Comparison of ENCODE assay signal across 1 cellular context in genomic region chr7:75957021-75957736, GRCh38.
A peak's percentile ranks its signal among the peaks of the same experiment; 100 is the strongest.
TF ChIP-seq lines count a peak whose summit lies in the region.

No MANE protein-coding gene starts in this region.

TF ChIP-seq in HEK293, 187 proteins besides CTCF, POLR2A, EP300 and RAD21 (continued from another document):
- TF ChIP-seq PRDM10 (tag by site-specific recombination; IDR thresholded peaks at IDR 0.05) (0 out of 2 replicates have a peak, but pooled peaks have one; percentile 33), HOXA7 (CRISPR knock-in tag; IDR thresholded peaks at IDR 0.05; ENCODE audit: borderline replicate concordance) (no peak), ZNF132 (tag by site-specific recombination; IDR thresholded peaks at IDR 0.05; ENCODE audit: borderline replicate concordance) (no peak), ZNF664 (tag by site-specific recombination; IDR thresholded peaks at IDR 0.05) (peak; percentile 13; the same call in 1 of the 2 replicates), ZNF214 (tag by site-specific recombination; IDR thresholded peaks at IDR 0.05; ENCODE audit: borderline replicate concordance) (no peak), KLF17 (tag by site-specific recombination; IDR thresholded peaks at IDR 0.05) (no peak), KLF16 (tag by site-specific recombination; IDR thresholded peaks at IDR 0.05) (no peak), ZNF114 (tag by site-specific recombination; IDR thresholded peaks at IDR 0.05) (no peak), ZNF292 (tag by site-specific recombination; IDR thresholded peaks at IDR 0.05; ENCODE audit: borderline replicate concordance, low read depth) (no peak), ZNF335 (tag by site-specific recombination; conservative IDR thresholded peaks at IDR 0.05) (no peak), ZNF366 (tag by site-specific recombination; conservative IDR thresholded peaks at IDR 0.05) (no peak)
